In the genomic region with DNA sequence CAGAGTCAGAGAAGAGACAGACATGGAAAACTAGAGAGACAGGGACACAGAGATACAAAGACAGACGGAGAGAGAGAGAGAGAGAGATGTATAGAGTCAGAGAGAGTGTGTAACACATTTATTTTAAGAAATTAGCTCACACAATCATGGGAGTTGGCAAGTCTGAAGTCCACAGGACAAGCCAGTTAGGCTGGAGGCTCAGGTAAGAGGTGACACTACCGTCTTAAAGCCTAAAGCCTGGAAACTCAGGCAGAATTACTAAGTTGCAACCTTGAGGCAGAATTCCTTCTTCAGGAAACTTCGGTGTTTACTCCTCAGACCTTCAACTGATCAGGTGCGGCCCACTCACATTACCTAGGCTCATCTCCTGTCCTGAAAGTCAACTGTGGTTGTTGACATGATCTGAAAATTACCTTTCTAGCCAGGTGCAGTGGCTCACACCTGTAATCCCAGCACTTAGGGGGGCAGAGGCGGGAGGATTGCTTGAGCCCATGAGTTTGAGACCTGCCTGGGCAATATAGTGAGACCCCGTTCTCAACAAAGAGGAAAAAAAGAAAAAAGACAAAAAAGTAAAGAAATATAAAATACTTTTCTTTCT, we compare ENCODE assay signal across 1 cellular context.
TF ChIP-seq lines count a peak whose summit lies in the region.

No MANE protein-coding gene starts in this region.

TF ChIP-seq in HepG2, 621 proteins besides CTCF, POLR2A, EP300 and RAD21 (continues in another document):
- TF ChIP-seq HNRNPLL (IDR thresholded peaks at IDR 0.05; ENCODE audit: low read depth, low read length, poor library complexity, severe bottlenecking) (no peak), POLR2AphosphoS5 (IDR thresholded peaks at IDR 0.05; ENCODE audit: low read depth, low read length) (peak; percentile 39; the same call in 1 of the 2 replicates), MIER3 (CRISPR knock-in tag; IDR thresholded peaks at IDR 0.05; ENCODE audit: borderline replicate concordance) (no peak), POLR2G (IDR thresholded peaks at IDR 0.05; ENCODE audit: low read depth, low read length) (peak; percentile 52; the same call in 1 of the 2 replicates), SSRP1 (CRISPR knock-in tag; IDR thresholded peaks at IDR 0.05) (0 out of 2 replicates have a peak, but pooled peaks have one; percentile 62), SMARCC2 (IDR thresholded peaks at IDR 0.05) (no peak), ESRRA (CRISPR knock-in tag; IDR thresholded peaks at IDR 0.05; ENCODE audit: low read depth) (no peak), ZNF550 (CRISPR knock-in tag; IDR thresholded peaks at IDR 0.05; ENCODE audit: borderline replicate concordance) (no peak), KDM5A (IDR thresholded peaks at IDR 0.05; ENCODE audit: borderline replicate concordance, low read length) (no peak), ZNF253 (CRISPR knock-in tag; IDR thresholded peaks at IDR 0.05; ENCODE audit: borderline replicate concordance) (no peak), ZNF263 (CRISPR knock-in tag; IDR thresholded peaks at IDR 0.05) (no peak), MAF1 (CRISPR knock-in tag; IDR thresholded peaks at IDR 0.05; ENCODE audit: borderline replicate concordance) (no peak), ZNF660 (CRISPR knock-in tag; IDR thresholded peaks at IDR 0.05; ENCODE audit: borderline replicate concordance, low read depth) (no peak), TAF15 (IDR thresholded peaks at IDR 0.05; ENCODE audit: low read depth, low read length, poor library complexity, severe bottlenecking) (no peak), DNMT3B (CRISPR knock-in tag; conservative IDR thresholded peaks at IDR 0.05) (no peak), ZFP36L2 (CRISPR knock-in tag; IDR thresholded peaks at IDR 0.05) (no peak), PLRG1 (conservative IDR thresholded peaks at IDR 0.05) (no peak), SRSF9 (IDR thresholded peaks at IDR 0.05; ENCODE audit: borderline replicate concordance, insufficient read depth, low read depth, low read length, poor library complexity, severe bottlenecking) (no peak), AHR (CRISPR knock-in tag; IDR thresholded peaks at IDR 0.05) (no peak), SP5 (CRISPR knock-in tag; IDR thresholded peaks at IDR 0.05; ENCODE audit: borderline replicate concordance, low read depth) (no peak), ZNF570 (CRISPR knock-in tag; IDR thresholded peaks at IDR 0.05; ENCODE audit: borderline replicate concordance) (no peak), ZNF44 (CRISPR knock-in tag; IDR thresholded peaks at IDR 0.05) (no peak), NAIF1 (CRISPR knock-in tag; IDR thresholded peaks at IDR 0.05; ENCODE audit: borderline replicate concordance) (no peak), FOXA1 (IDR thresholded peaks at IDR 0.05) (no peak), FOXA1 (CRISPR knock-in tag; IDR thresholded peaks at IDR 0.05) (0 out of 2 replicates have a peak, but pooled peaks have one; percentile 19), ZNF510 (CRISPR knock-in tag; IDR thresholded peaks at IDR 0.05; ENCODE audit: low read depth) (no peak), U2AF2 (IDR thresholded peaks at IDR 0.05; ENCODE audit: low read depth, low read length) (no peak), ZNF121 (CRISPR knock-in tag; IDR thresholded peaks at IDR 0.05) (peak; percentile 89), ZNF780A (CRISPR knock-in tag; IDR thresholded peaks at IDR 0.05) (no peak), RBFOX2 (IDR thresholded peaks at IDR 0.05; ENCODE audit: low read depth, low read length) (peak; percentile 58), NFE2L2 (IDR thresholded peaks at IDR 0.05; ENCODE audit: low read length) (no peak), ZKSCAN5 (CRISPR knock-in tag; IDR thresholded peaks at IDR 0.05) (no peak), ELF4 (CRISPR knock-in tag; IDR thresholded peaks at IDR 0.05; ENCODE audit: borderline replicate concordance) (no peak), HOXA9 (CRISPR knock-in tag; IDR thresholded peaks at IDR 0.05; ENCODE audit: borderline replicate concordance) (no peak), ZNF24 (IDR thresholded peaks at IDR 0.05) (no peak), KLF13 (CRISPR knock-in tag; IDR thresholded peaks at IDR 0.05) (no peak), ZSCAN30 (CRISPR knock-in tag; IDR thresholded peaks at IDR 0.05) (no peak), NR2F6 (IDR thresholded peaks at IDR 0.05) (no peak), NR2F6 (CRISPR knock-in tag; IDR thresholded peaks at IDR 0.05) (no peak), PHF21A (CRISPR knock-in tag; IDR thresholded peaks at IDR 0.05) (no peak), ZNF562 (CRISPR knock-in tag; IDR thresholded peaks at IDR 0.05; ENCODE audit: borderline replicate concordance) (no peak), PHF5A (CRISPR knock-in tag; IDR thresholded peaks at IDR 0.05; ENCODE audit: low read depth, unreplicated experiment) (peak; percentile 30), ZNF850 (CRISPR knock-in tag; conservative IDR thresholded peaks at IDR 0.05) (no peak), NCOR1 (IDR thresholded peaks at IDR 0.05; ENCODE audit: borderline replicate concordance, low read length) (no peak), GPN1 (CRISPR knock-in tag; IDR thresholded peaks at IDR 0.05; ENCODE audit: borderline replicate concordance) (no peak), RBM22 (optimal IDR thresholded peaks at IDR 0.05; ENCODE audit: low read length) (peak; percentile 90)
- TF ChIP-seq, protein P1, sequence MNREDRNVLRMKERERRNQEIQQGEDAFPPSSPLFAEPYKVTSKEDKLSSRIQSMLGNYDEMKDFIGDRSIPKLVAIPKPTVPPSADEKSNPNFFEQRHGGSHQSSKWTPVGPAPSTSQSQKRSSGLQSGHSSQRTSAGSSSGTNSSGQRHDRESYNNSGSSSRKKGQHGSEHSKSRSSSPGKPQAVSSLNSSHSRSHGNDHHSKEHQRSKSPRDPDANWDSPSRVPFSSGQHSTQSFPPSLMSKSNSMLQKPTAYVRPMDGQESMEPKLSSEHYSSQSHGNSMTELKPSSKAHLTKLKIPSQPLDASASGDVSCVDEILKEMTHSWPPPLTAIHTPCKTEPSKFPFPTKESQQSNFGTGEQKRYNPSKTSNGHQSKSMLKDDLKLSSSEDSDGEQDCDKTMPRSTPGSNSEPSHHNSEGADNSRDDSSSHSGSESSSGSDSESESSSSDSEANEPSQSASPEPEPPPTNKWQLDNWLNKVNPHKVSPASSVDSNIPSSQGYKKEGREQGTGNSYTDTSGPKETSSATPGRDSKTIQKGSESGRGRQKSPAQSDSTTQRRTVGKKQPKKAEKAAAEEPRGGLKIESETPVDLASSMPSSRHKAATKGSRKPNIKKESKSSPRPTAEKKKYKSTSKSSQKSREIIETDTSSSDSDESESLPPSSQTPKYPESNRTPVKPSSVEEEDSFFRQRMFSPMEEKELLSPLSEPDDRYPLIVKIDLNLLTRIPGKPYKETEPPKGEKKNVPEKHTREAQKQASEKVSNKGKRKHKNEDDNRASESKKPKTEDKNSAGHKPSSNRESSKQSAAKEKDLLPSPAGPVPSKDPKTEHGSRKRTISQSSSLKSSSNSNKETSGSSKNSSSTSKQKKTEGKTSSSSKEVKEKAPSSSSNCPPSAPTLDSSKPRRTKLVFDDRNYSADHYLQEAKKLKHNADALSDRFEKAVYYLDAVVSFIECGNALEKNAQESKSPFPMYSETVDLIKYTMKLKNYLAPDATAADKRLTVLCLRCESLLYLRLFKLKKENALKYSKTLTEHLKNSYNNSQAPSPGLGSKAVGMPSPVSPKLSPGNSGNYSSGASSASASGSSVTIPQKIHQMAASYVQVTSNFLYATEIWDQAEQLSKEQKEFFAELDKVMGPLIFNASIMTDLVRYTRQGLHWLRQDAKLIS (CRISPR knock-in tag; IDR thresholded peaks at IDR 0.05), result 0 out of 2 replicates have a peak, but pooled peaks have one; percentile 6
- TF ChIP-seq, protein P2, sequence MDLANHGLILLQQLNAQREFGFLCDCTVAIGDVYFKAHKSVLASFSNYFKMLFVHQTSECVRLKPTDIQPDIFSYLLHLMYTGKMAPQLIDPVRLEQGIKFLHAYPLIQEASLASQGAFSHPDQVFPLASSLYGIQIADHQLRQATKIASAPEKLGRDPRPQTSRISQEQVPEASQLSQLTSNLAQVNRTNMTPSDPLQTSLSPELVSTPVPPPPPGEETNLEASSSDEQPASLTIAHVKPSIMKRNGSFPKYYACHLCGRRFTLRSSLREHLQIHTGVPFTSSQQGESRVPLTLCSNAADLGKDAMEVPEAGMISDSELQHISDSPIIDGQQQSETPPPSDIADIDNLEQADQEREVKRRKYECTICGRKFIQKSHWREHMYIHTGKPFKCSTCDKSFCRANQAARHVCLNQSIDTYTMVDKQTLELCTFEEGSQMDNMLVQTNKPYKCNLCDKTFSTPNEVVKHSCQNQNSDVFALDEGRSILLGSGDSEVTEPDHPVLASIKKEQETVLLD (CRISPR knock-in tag; IDR thresholded peaks at IDR 0.05; ENCODE audit: low read depth), result no peak
- TF ChIP-seq, protein P3, sequence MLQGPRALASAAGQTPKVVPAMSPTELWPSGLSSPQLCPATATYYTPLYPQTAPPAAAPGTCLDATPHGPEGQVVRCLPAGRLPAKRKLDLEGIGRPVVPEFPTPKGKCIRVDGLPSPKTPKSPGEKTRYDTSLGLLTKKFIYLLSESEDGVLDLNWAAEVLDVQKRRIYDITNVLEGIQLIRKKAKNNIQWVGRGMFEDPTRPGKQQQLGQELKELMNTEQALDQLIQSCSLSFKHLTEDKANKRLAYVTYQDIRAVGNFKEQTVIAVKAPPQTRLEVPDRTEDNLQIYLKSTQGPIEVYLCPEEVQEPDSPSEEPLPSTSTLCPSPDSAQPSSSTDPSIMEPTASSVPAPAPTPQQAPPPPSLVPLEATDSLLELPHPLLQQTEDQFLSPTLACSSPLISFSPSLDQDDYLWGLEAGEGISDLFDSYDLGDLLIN (CRISPR knock-in tag; IDR thresholded peaks at IDR 0.05; ENCODE audit: borderline replicate concordance), result no peak
- TF ChIP-seq, protein P4, sequence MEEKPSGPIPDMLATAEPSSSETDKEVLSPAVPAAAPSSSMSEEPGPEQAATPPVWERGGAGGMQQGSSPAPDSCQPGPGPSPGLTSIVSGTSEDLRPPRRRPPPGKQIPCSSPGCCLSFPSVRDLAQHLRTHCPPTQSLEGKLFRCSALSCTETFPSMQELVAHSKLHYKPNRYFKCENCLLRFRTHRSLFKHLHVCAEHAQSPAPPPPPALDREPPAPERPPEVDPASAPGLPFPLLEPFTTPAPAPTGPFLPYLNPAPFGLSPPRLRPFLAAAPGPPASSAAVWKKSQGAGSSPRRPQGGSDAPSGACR (CRISPR knock-in tag; IDR thresholded peaks at IDR 0.05), result no peak
- TF ChIP-seq, protein P5, sequence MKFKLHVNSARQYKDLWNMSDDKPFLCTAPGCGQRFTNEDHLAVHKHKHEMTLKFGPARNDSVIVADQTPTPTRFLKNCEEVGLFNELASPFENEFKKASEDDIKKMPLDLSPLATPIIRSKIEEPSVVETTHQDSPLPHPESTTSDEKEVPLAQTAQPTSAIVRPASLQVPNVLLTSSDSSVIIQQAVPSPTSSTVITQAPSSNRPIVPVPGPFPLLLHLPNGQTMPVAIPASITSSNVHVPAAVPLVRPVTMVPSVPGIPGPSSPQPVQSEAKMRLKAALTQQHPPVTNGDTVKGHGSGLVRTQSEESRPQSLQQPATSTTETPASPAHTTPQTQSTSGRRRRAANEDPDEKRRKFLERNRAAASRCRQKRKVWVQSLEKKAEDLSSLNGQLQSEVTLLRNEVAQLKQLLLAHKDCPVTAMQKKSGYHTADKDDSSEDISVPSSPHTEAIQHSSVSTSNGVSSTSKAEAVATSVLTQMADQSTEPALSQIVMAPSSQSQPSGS (CRISPR knock-in tag; IDR thresholded peaks at IDR 0.05), result no peak
- TF ChIP-seq, protein P6, sequence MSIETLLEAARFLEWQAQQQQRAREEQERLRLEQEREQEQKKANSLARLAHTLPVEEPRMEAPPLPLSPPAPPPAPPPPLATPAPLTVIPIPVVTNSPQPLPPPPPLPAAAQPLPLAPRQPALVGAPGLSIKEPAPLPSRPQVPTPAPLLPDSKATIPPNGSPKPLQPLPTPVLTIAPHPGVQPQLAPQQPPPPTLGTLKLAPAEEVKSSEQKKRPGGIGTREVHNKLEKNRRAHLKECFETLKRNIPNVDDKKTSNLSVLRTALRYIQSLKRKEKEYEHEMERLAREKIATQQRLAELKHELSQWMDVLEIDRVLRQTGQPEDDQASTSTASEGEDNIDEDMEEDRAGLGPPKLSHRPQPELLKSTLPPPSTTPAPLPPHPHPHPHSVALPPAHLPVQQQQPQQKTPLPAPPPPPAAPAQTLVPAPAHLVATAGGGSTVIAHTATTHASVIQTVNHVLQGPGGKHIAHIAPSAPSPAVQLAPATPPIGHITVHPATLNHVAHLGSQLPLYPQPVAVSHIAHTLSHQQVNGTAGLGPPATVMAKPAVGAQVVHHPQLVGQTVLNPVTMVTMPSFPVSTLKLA (IDR thresholded peaks at IDR 0.05), result no peak
- TF ChIP-seq, protein P7, sequence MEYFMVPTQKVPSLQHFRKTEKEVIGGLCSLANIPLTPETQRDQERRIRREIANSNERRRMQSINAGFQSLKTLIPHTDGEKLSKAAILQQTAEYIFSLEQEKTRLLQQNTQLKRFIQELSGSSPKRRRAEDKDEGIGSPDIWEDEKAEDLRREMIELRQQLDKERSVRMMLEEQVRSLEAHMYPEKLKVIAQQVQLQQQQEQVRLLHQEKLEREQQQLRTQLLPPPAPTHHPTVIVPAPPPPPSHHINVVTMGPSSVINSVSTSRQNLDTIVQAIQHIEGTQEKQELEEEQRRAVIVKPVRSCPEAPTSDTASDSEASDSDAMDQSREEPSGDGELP (IDR thresholded peaks at IDR 0.05; ENCODE audit: borderline replicate concordance, low read depth), result no peak
- TF ChIP-seq, protein P8, sequence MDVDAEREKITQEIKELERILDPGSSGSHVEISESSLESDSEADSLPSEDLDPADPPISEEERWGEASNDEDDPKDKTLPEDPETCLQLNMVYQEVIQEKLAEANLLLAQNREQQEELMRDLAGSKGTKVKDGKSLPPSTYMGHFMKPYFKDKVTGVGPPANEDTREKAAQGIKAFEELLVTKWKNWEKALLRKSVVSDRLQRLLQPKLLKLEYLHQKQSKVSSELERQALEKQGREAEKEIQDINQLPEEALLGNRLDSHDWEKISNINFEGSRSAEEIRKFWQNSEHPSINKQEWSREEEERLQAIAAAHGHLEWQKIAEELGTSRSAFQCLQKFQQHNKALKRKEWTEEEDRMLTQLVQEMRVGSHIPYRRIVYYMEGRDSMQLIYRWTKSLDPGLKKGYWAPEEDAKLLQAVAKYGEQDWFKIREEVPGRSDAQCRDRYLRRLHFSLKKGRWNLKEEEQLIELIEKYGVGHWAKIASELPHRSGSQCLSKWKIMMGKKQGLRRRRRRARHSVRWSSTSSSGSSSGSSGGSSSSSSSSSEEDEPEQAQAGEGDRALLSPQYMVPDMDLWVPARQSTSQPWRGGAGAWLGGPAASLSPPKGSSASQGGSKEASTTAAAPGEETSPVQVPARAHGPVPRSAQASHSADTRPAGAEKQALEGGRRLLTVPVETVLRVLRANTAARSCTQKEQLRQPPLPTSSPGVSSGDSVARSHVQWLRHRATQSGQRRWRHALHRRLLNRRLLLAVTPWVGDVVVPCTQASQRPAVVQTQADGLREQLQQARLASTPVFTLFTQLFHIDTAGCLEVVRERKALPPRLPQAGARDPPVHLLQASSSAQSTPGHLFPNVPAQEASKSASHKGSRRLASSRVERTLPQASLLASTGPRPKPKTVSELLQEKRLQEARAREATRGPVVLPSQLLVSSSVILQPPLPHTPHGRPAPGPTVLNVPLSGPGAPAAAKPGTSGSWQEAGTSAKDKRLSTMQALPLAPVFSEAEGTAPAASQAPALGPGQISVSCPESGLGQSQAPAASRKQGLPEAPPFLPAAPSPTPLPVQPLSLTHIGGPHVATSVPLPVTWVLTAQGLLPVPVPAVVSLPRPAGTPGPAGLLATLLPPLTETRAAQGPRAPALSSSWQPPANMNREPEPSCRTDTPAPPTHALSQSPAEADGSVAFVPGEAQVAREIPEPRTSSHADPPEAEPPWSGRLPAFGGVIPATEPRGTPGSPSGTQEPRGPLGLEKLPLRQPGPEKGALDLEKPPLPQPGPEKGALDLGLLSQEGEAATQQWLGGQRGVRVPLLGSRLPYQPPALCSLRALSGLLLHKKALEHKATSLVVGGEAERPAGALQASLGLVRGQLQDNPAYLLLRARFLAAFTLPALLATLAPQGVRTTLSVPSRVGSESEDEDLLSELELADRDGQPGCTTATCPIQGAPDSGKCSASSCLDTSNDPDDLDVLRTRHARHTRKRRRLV (CRISPR knock-in tag; IDR thresholded peaks at IDR 0.05), result no peak
